In the genomic region with DNA sequence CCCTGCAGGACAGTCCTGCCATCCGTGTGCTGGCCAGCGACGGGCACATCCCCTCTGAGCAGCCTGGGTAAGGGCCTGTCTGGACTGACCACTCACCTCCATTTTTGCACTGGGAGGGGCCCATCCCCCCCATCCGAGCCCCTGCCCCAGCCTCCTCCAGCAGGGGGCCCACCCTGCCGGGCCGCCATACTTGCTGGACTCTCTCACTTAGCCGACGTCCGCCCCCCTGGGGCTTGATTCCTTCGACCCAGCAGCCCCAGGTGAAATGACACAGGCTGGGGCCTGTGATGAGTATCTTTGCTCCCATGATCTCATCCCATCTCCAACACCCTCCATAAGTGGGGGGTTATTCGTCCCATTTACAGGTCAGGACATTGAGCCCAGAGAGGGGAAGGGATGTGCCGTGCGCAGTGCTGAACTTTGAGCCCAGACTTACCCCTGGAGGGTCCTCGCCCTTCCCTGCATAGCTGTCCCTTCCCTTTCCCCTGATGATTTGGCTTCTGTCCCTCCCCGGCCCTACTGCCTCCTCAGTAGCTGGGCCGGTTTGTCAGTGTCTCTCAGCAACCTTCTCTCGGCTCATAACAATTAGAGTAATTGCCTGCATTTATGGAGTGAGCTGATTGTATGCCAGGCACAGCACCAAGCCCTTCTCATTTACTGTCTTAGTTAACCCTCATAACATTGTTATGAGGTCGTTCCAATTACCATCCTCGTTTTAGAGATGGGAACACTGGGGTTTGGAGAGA, we compare ENCODE assay signal across 10 cellular contexts. TPM values are rescaled to one million over a fixed set of nuclear protein-coding genes. Genes with fewer than 3 reads are reported as not detected.
A peak's percentile ranks its signal among the peaks of the same experiment; 100 is the strongest.
DNase-seq lines count a peak whose midpoint lies in the region; ATAC-seq and TF ChIP-seq lines count a peak whose summit lies in the region.
"Had no signal": no experiment of that assay in that cellular context is flagged by ENCODE, and none has a peak within 500 bp of the region (broad histone marks: within the 10 kb centered on the region; RNA-seq: fewer than 3 reads in every experiment).

No MANE protein-coding gene starts in this region.

- H3K9ac ChIP-seq in IMR-90 (ENCODE audit: low read depth, low read length): no peak overlapping the region
- H3K9ac ChIP-seq in parathyroid adenoma: no peak overlapping the region

- no peak overlapping the region for H2BK120ac ChIP-seq in IMR-90 (ENCODE audit: low read depth, low read length)

- H2BK5ac ChIP-seq in IMR-90 (ENCODE audit: low read depth, low read length, poor library complexity, severe bottlenecking): no peak overlapping the region

- intact Hi-C loops in IMR-90 (cut with micrococcal nuclease): no loop called here
- intact Hi-C loops in CD8-positive, alpha-beta T cell (cut with DNase I, micrococcal nuclease): loop anchor here in 1 of 2 experiments (5.0 kb wide), 1 partner anchor 179 kb away; no protein-coding TSS in a partner anchor

- H3K23ac ChIP-seq in IMR-90 (ENCODE audit: low read depth, low read length): no peak overlapping the region

- peak overlapping the region; percentile 71 for H2AK9ac ChIP-seq in IMR-90 (replicated peaks; ENCODE audit: low read depth, low read length, poor library complexity)

- no peak overlapping the region for H3K27ac ChIP-seq in IMR-90 (ENCODE audit: insufficient read depth, low read length)
- peak overlapping the region; percentile 63 for H3K27ac ChIP-seq in parathyroid adenoma
- H3K27ac ChIP-seq in CD8-positive, alpha-beta T cell (ENCODE audit: low read depth, low read length): no peak overlapping the region

- ATAC-seq in IMR-90 (ENCODE audit: low read depth) (no peak), HG03025 (IDR thresholded peaks at IDR 0.05; ENCODE audit: low FRiP score, unreplicated experiment) (no peak), GM18858 (IDR thresholded peaks at IDR 0.05; ENCODE audit: unreplicated experiment) (no peak)
- ATAC-seq in activated T-helper 17 cell treated with anti-CD3 and anti-CD28 coated beads, Interleukin-2, amount 50 U/mL, for 72 hours (replicated peaks): no peak
- ATAC-seq in CD8-positive, alpha-beta T cell: no peak

- H3K27me3 Mint-ChIP-seq in activated T-helper 17 cell treated with anti-CD3 and anti-CD28 coated beads, Interleukin-2, amount 50 U/mL, for 72 hours: no peaks in the 10 kb centered on the region
- H3K27me3 Mint-ChIP-seq in CD8-positive, alpha-beta T cell (ENCODE audit: low read depth): peaks cover 2% of the 10 kb centered on the region

- CTCF ChIA-PET in IMR-90 (lab: Yijun Ruan, JAX): no interaction called here
- CTCF ChIA-PET in CD8-positive, alpha-beta T cell (lab: Charles Lee): interaction anchor here (1.2 to 38.4 kb wide), 4 partner anchors 17 to 85 kb away, joined by 3 to 1956 read pairs (median 4); partner anchors contain the start of gene CSK

- H3K4me2 ChIP-seq in IMR-90 (ENCODE audit: low read depth, low read length) (no peak overlapping the region), parathyroid adenoma (ENCODE audit: low read length) (no peak overlapping the region)

- no peak overlapping the region for H2AK5ac ChIP-seq in IMR-90 (ENCODE audit: low read depth, low read length)

- H3K4me3 Mint-ChIP-seq in activated T-helper 17 cell treated with anti-CD3 and anti-CD28 coated beads, Interleukin-2, amount 50 U/mL, for 72 hours: no peak overlapping the region
- H3K4me3 Mint-ChIP-seq in CD8-positive, alpha-beta T cell: no peak overlapping the region
- H3K4me3 Mint-ChIP-seq: activated T-helper 1 cell treated with anti-CD3 and anti-CD28 coated beads, Interleukin-12 subunit alpha, Interleukin-12 subunit beta, Interleukin-2, Interleukin-4 antibody, amounts not matched to agents 30 ng/mL and 10 ng/mL and 1 ng/mL, durations not matched to agents 14 hours and 24 hours and 36 hours had no signal

- H3K56ac ChIP-seq in IMR-90 (ENCODE audit: extremely low read depth, insufficient read depth, low read length): no peak overlapping the region

- 0 out of 2 replicates have a peak, but pooled peaks cover 4% of the 10 kb centered on the region for H3K9me1 ChIP-seq in IMR-90 (ENCODE audit: insufficient read depth, low read length)

- H3K9me3 Mint-ChIP-seq in activated T-helper 17 cell treated with anti-CD3 and anti-CD28 coated beads, Interleukin-2, amount 50 U/mL, for 72 hours: no peaks in the 10 kb centered on the region
- no peaks in the 10 kb centered on the region for H3K9me3 Mint-ChIP-seq in CD8-positive, alpha-beta T cell
- H3K9me3 Mint-ChIP-seq: activated T-helper 1 cell treated with anti-CD3 and anti-CD28 coated beads, Interleukin-12 subunit alpha, Interleukin-12 subunit beta, Interleukin-2, Interleukin-4 antibody, amounts not matched to agents 30 ng/mL and 10 ng/mL and 1 ng/mL, durations not matched to agents 14 hours and 24 hours and 36 hours had no signal

- peak overlapping the region; percentile 44 for H3K27ac Mint-ChIP-seq in activated T-helper 17 cell treated with anti-CD3 and anti-CD28 coated beads, Interleukin-2, amount 50 U/mL, for 72 hours
- H3K27ac Mint-ChIP-seq in CD8-positive, alpha-beta T cell: no peak overlapping the region
- H3K27ac Mint-ChIP-seq: activated T-helper 1 cell treated with anti-CD3 and anti-CD28 coated beads, Interleukin-12 subunit alpha, Interleukin-12 subunit beta, Interleukin-2, Interleukin-4 antibody, amounts not matched to agents 30 ng/mL and 10 ng/mL and 1 ng/mL, durations not matched to agents 14 hours and 24 hours and 36 hours had no signal

- no peak overlapping the region for H2BK15ac ChIP-seq in IMR-90 (ENCODE audit: low read depth, low read length)

- H4K5ac ChIP-seq in IMR-90 (ENCODE audit: low read depth, low read length): no peak overlapping the region

- no TSS peak for BruUV-seq in IMR-90 (replicated peaks; lab: Mats Ljungman, UMichigan)

- H3K4ac ChIP-seq in IMR-90 (ENCODE audit: low read depth, low read length): no peak overlapping the region

- no peaks in the 10 kb centered on the region for H3K36me3 ChIP-seq in IMR-90 (ENCODE audit: control insufficient read depth, insufficient read depth, low read length)
- H3K36me3 ChIP-seq in parathyroid adenoma (ENCODE audit: control insufficient read depth, insufficient read depth, low read length): no peaks in the 10 kb centered on the region
- H3K36me3 ChIP-seq in CD8-positive, alpha-beta T cell (ENCODE audit: insufficient read depth, low read length): no peaks in the 10 kb centered on the region

- H3K4me1 Mint-ChIP-seq in activated T-helper 17 cell treated with anti-CD3 and anti-CD28 coated beads, Interleukin-2, amount 50 U/mL, for 72 hours: peaks cover 4% of the 10 kb centered on the region
- H3K4me1 Mint-ChIP-seq in CD8-positive, alpha-beta T cell (ENCODE audit: low read depth): peaks cover 5% of the 10 kb centered on the region

- no peak overlapping the region for H3K18ac ChIP-seq in IMR-90 (ENCODE audit: low read depth, low read length)

- H3K4me3 ChIP-seq in IMR-90 (ENCODE audit: insufficient read depth, low read depth, low read length) (no peak overlapping the region), parathyroid adenoma (ENCODE audit: low read depth, low read length) (no peak overlapping the region)
- H3K4me3 ChIP-seq in CD8-positive, alpha-beta T cell (ENCODE audit: low read depth, low read length): no peak overlapping the region

- TF ChIP-seq RAD21 in IMR-90 (IDR thresholded peaks at IDR 0.05; ENCODE audit: low read length): no peak

- H3K4me1 ChIP-seq in IMR-90 (ENCODE audit: control insufficient read depth, insufficient read depth, low read length) (no peaks in the 10 kb centered on the region), parathyroid adenoma (peaks cover 21% of the 10 kb centered on the region)
- peaks cover 7% of the 10 kb centered on the region for H3K4me1 ChIP-seq in CD8-positive, alpha-beta T cell (ENCODE audit: insufficient read depth, low read length)

- no peaks in the 10 kb centered on the region for H3K9me3 ChIP-seq in IMR-90 (ENCODE audit: control insufficient read depth, insufficient read depth, low read length)
- H3K9me3 ChIP-seq in parathyroid adenoma (ENCODE audit: control insufficient read depth, low read length): no peaks in the 10 kb centered on the region
- no peaks in the 10 kb centered on the region for H3K9me3 ChIP-seq in CD8-positive, alpha-beta T cell (ENCODE audit: low read length)

- H4K91ac ChIP-seq in IMR-90 (ENCODE audit: insufficient read depth, low read depth, low read length): no peak overlapping the region

- H3K27me3 ChIP-seq in IMR-90 (ENCODE audit: control insufficient read depth, insufficient read depth, low read length): peaks cover 20% of the 10 kb centered on the region; the same call in 1 of the 2 replicates
- no peaks in the 10 kb centered on the region for H3K27me3 ChIP-seq in parathyroid adenoma (ENCODE audit: control insufficient read depth, insufficient read depth, low read length)
- H3K27me3 ChIP-seq in CD8-positive, alpha-beta T cell (ENCODE audit: insufficient read depth, low read length): no peaks in the 10 kb centered on the region

- WGBS in IMR-90 (ENCODE audit: extremely low coverage in 2 of 2, insufficient read length in 1 of 2), 2 experiments: no CpG with 5 or more reads among the region's 19 CpGs

- in situ Hi-C loops in IMR-90 (cut with MboI; ENCODE audit: low sequenced_read_pairs): no loop called here

- no peaks in the 10 kb centered on the region for H3K36me3 Mint-ChIP-seq in activated T-helper 17 cell treated with anti-CD3 and anti-CD28 coated beads, Interleukin-2, amount 50 U/mL, for 72 hours (ENCODE audit: low read depth)
- H3K36me3 Mint-ChIP-seq in CD8-positive, alpha-beta T cell: no peaks in the 10 kb centered on the region

- no peak overlapping the region for H3K14ac ChIP-seq in IMR-90 (replicated peaks; ENCODE audit: low read depth, low read length)

- peaks cover 4% of the 10 kb centered on the region; the same call in 1 of the 2 replicates for H4K20me1 ChIP-seq in IMR-90 (ENCODE audit: insufficient read depth, low read length)

- dilution Hi-C loops in IMR-90 (cut with HindIII; ENCODE audit: low sequenced_read_pairs, unreplicated experiment): no loop called here

- no peaks in the 10 kb centered on the region for H3K79me1 ChIP-seq in IMR-90 (ENCODE audit: low read depth in 1 of 2, low read length in 2 of 2)

- H2AFZ ChIP-seq in IMR-90 (replicated peaks; ENCODE audit: low read length, poor library complexity) (no peak overlapping the region), parathyroid adenoma (peak overlapping the region; percentile 50)

- no peak for DNase-seq in IMR-90
- no peak for DNase-seq in CD8-positive, alpha-beta T cell
- DNase-seq: DMS79 had no signal

- POLR2A ChIA-PET in IMR-90 (lab: Charles Lee; ENCODE audit: unreplicated experiment): no interaction called here
- POLR2A ChIA-PET in CD8-positive, alpha-beta T cell (lab: Charles Lee): no interaction called here

- H2BK20ac ChIP-seq in IMR-90 (ENCODE audit: low read depth, low read length): no peak overlapping the region

- no peak for TF ChIP-seq POLR2A in IMR-90 (IDR thresholded peaks at IDR 0.05; ENCODE audit: low read depth, low read length)

- TF ChIP-seq CTCF in IMR-90 (conservative IDR thresholded peaks at IDR 0.05; ENCODE audit: low read depth, low read length): no peak
- no peak for TF ChIP-seq CTCF in parathyroid adenoma (IDR thresholded peaks at IDR 0.05)
- TF ChIP-seq CTCF in CD8-positive, alpha-beta T cell (IDR thresholded peaks at IDR 0.05): no peak

- no peak overlapping the region for H4K8ac ChIP-seq in IMR-90 (ENCODE audit: low read depth in 2 of 2, low read length in 2 of 2)

- H3K79me2 ChIP-seq in parathyroid adenoma: no peaks in the 10 kb centered on the region

RNA-seq across cellular contexts. Expression of gene LMAN1L, which starts 4.2 kb away (rescaled TPM):
- total RNA-seq in IMR-90 (2012; rRNA removed): not detected in 2 replicates
- polyA plus RNA-seq in IMR-90 (2012; rRNA removed): not detected in 2 replicates
- polyA plus RNA-seq in IMR-90 (2012; cell fraction: cytosol; rRNA removed): not detected in 2 replicates
- polyA plus RNA-seq in IMR-90 (2012; cell fraction: nucleus; rRNA removed; ENCODE audit: low replicate concordance): 0.09 and 0.30 TPM in 2 replicates
- 1 to 10 TPM in 1 of 2 donors, under 1 TPM in 1; 0.82 to 1.6 TPM for total RNA-seq in activated T-helper 17 cell treated with anti-CD3 and anti-CD28 coated beads, Interleukin-2, amount 50 U/mL, for 72 hours
- not detected for total RNA-seq in CD8-positive, alpha-beta T cell
- total RNA-seq: M059J had no signal

RNA-seq across cellular contexts. Expression of gene CPLX3, which starts 9.6 kb away (rescaled TPM):
- not detected in 2 replicates for total RNA-seq in IMR-90 (2012; rRNA removed)
- not detected in 2 replicates for polyA plus RNA-seq in IMR-90 (2012; rRNA removed)
- not detected in 2 replicates for polyA plus RNA-seq in IMR-90 (2012; cell fraction: cytosol; rRNA removed)
- 0.12 and 0.24 TPM in 2 replicates for polyA plus RNA-seq in IMR-90 (2012; cell fraction: nucleus; rRNA removed; ENCODE audit: low replicate concordance)
- total RNA-seq in activated T-helper 17 cell treated with anti-CD3 and anti-CD28 coated beads, Interleukin-2, amount 50 U/mL, for 72 hours: under 1 TPM; 0.15 to 0.19 TPM
- total RNA-seq in CD8-positive, alpha-beta T cell: under 1 TPM; 0.19 to 0.36 TPM
- total RNA-seq: M059J, mononuclear cell had no signal

RNA-seq across cellular contexts. Expression of gene ULK3, which starts 26.2 kb away (rescaled TPM):
- 8.6 and 11.8 TPM in 2 replicates for total RNA-seq in IMR-90 (2012; rRNA removed)
- polyA plus RNA-seq in IMR-90 (2012; rRNA removed): 22.7 and 24.7 TPM in 2 replicates
- polyA plus RNA-seq in IMR-90 (2012; cell fraction: cytosol; rRNA removed): 10.2 and 12.4 TPM in 2 replicates
- 160 and 201 TPM in 2 replicates for polyA plus RNA-seq in IMR-90 (2012; cell fraction: nucleus; rRNA removed; ENCODE audit: low replicate concordance)
- total RNA-seq in activated T-helper 17 cell treated with anti-CD3 and anti-CD28 coated beads, Interleukin-2, amount 50 U/mL, for 72 hours: 10 to 100 TPM; 44.1 to 46.7 TPM
- 10 to 100 TPM; 34.3 to 35.1 TPM for total RNA-seq in CD8-positive, alpha-beta T cell

RNA-seq across cellular contexts. Expression of gene CSK, which starts 34.9 kb away (rescaled TPM):
- 10.8 and 13.6 TPM in 2 replicates for total RNA-seq in IMR-90 (2012; rRNA removed)
- 42.5 and 54.0 TPM in 2 replicates for polyA plus RNA-seq in IMR-90 (2012; rRNA removed)
- 33.3 and 58.6 TPM in 2 replicates for polyA plus RNA-seq in IMR-90 (2012; cell fraction: cytosol; rRNA removed)
- polyA plus RNA-seq in IMR-90 (2012; cell fraction: nucleus; rRNA removed; ENCODE audit: low replicate concordance): 97.3 and 182 TPM in 2 replicates
- total RNA-seq in activated T-helper 17 cell treated with anti-CD3 and anti-CD28 coated beads, Interleukin-2, amount 50 U/mL, for 72 hours: 100 to 1,000 TPM; 176 to 316 TPM
- 100 to 1,000 TPM in 1 of 2 experiments, 10 to 100 TPM in 1; 99.5 to 118 TPM for total RNA-seq in CD8-positive, alpha-beta T cell

RNA-seq across cellular contexts. Expression of gene SCAMP2, which starts 56.4 kb away (rescaled TPM):
- 23.3 and 25.8 TPM in 2 replicates for total RNA-seq in IMR-90 (2012; rRNA removed)
- polyA plus RNA-seq in IMR-90 (2012; rRNA removed): 108 and 111 TPM in 2 replicates
- 47.2 and 71.4 TPM in 2 replicates for polyA plus RNA-seq in IMR-90 (2012; cell fraction: cytosol; rRNA removed)
- 52.8 and 64.1 TPM in 2 replicates for polyA plus RNA-seq in IMR-90 (2012; cell fraction: nucleus; rRNA removed; ENCODE audit: low replicate concordance)
- total RNA-seq in activated T-helper 17 cell treated with anti-CD3 and anti-CD28 coated beads, Interleukin-2, amount 50 U/mL, for 72 hours: 100 to 1,000 TPM in 1 of 2 donors, 10 to 100 TPM in 1; 87.1 to 111 TPM
- total RNA-seq in CD8-positive, alpha-beta T cell: 10 to 100 TPM; 48.7 to 57.2 TPM
